8 cellular contexts compared by ENCODE assay signal in the genomic region with DNA sequence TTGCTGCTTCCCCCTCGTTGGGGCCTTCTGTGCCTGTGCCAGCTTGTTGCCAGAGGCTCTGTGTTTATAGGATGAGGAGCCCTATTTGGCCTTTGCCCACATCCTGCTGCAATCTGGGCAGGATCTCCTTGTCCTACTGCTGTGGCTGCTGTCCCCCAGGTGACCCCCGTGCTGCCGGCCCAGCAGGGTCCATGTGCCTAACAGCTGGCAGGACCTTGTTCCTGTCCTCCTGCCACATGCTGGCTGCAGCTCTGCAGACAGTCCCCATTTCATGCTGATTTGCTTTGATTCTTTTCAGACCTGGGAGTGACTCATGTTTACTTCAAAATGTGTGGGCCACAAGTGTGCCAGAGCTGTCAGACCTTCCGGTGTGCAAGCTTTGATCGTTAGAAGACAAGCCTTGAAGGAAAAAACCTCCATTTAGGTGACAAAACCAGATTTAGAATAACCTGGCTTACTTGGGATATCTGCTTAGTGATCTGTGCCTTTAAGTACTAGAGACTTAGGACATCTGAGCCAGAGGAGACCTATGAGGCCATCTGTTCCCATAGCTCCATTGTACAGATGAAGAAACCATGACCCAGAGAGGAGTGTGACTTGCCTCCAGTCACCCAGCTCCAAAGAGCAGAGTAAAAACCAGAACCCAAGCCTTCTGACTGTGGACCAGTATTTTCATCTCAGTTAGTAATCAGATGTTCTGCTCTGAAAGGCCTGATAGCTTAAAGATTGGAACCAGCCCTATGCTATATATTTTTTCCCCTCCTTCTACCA. TPM values are rescaled to one million over a fixed set of nuclear protein-coding genes. Genes with fewer than 3 reads are reported as not detected.
DNase-seq lines count a peak whose midpoint lies in the region; ATAC-seq and TF ChIP-seq lines count a peak whose summit lies in the region.

No MANE protein-coding gene starts in this region.

- peaks cover 24% of the 10 kb centered on the region for H3K4me1 Mint-ChIP-seq in stimulated activated effector memory CD8-positive, alpha-beta T cell treated with anti-CD3 and anti-CD28 coated beads, Interleukin-12 subunit alpha, Interleukin-12 subunit beta, amount 100 ng/mL, for 72 hours

- H3K36me3 Mint-ChIP-seq in stimulated activated effector memory CD8-positive, alpha-beta T cell treated with anti-CD3 and anti-CD28 coated beads, Interleukin-12 subunit alpha, Interleukin-12 subunit beta, amount 100 ng/mL, for 72 hours, result no peaks in the 10 kb centered on the region

- H3K9me3 ChIP-seq in MG63, result no peaks in the 10 kb centered on the region
- H3K9me3 ChIP-seq in left ventricle myocardium inferior (replicated peaks), result no peaks in the 10 kb centered on the region

- peak overlapping the region; percentile 58 for H3K27ac Mint-ChIP-seq in stimulated activated effector memory CD8-positive, alpha-beta T cell treated with anti-CD3 and anti-CD28 coated beads, Interleukin-12 subunit alpha, Interleukin-12 subunit beta, amount 100 ng/mL, for 72 hours

- peak overlapping the region; percentile 22 for H3K4me3 Mint-ChIP-seq in stimulated activated effector memory CD8-positive, alpha-beta T cell treated with anti-CD3 and anti-CD28 coated beads, Interleukin-12 subunit alpha, Interleukin-12 subunit beta, amount 100 ng/mL, for 72 hours

- DNase-seq in MG63 (peak; percentile 80), left ventricle myocardium inferior (no peak), NCI-H2029 treated with DMSO at 0.1 percent for 48 hours (lab: John Stamatoyannopoulos, UW) (no peak)
- peak; percentile 24 for DNase-seq in activated gamma-delta T cell treated with anti-CD3 and anti-CD28 coated beads, Interleukin-2, amount 50 U/mL, for 16 hours (ENCODE audit: low read depth)
- peak; percentile 15 to 58 for DNase-seq in stimulated activated effector memory CD8-positive, alpha-beta T cell treated with anti-CD3 and anti-CD28 coated beads, Interleukin-12 subunit alpha, Interleukin-12 subunit beta, amount 100 ng/mL, for 72 hours (ENCODE audit: low spot score in 2 of 2)

- peak; percentile 94 for ATAC-seq in stimulated activated effector memory CD8-positive, alpha-beta T cell treated with anti-CD3 and anti-CD28 coated beads, Interleukin-12 subunit alpha, Interleukin-12 subunit beta, amount 100 ng/mL, for 72 hours
- ATAC-seq in GM21528 (IDR thresholded peaks at IDR 0.05; ENCODE audit: low FRiP score, unreplicated experiment) (no peak), HG03460 (IDR thresholded peaks at IDR 0.05; ENCODE audit: unreplicated experiment) (no peak), HG02840 (IDR thresholded peaks at IDR 0.05; ENCODE audit: low FRiP score, unreplicated experiment) (no peak)

- no peaks in the 10 kb centered on the region for H3K27me3 ChIP-seq in MG63
- no peaks in the 10 kb centered on the region for H3K27me3 ChIP-seq in left ventricle myocardium inferior (ENCODE audit: low read depth)

- TF ChIP-seq CTCF in left ventricle myocardium inferior (IDR thresholded peaks at IDR 0.05; ENCODE audit: borderline replicate concordance), result no peak

- H3K27ac ChIP-seq in left ventricle myocardium inferior (replicated peaks), result peak overlapping the region; percentile 47

- H3K4me3 ChIP-seq in MG63, result no peak overlapping the region
- no peak overlapping the region for H3K4me3 ChIP-seq in left ventricle myocardium inferior

- H3K9me3 Mint-ChIP-seq in stimulated activated effector memory CD8-positive, alpha-beta T cell treated with anti-CD3 and anti-CD28 coated beads, Interleukin-12 subunit alpha, Interleukin-12 subunit beta, amount 100 ng/mL, for 72 hours, result no peaks in the 10 kb centered on the region

- intact Hi-C loops in left ventricle myocardium inferior (cut with micrococcal nuclease), result no loop called here

- peaks cover 83% of the 10 kb centered on the region for H3K4me1 ChIP-seq in left ventricle myocardium inferior

- H3K36me3 ChIP-seq in MG63, result peaks cover 98% of the 10 kb centered on the region
- H3K36me3 ChIP-seq in left ventricle myocardium inferior, result no peaks in the 10 kb centered on the region

RNA-seq across cellular contexts. Expression of a gene that starts 11.1 kb away (rescaled TPM):
- 3.7 and 5.0 TPM in 2 replicates for total RNA-seq in MG63 (2014; rRNA removed; shearing (Covaris generic); ENCODE audit: low replicate concordance)
- 14.3 TPM for total RNA-seq in left ventricle myocardium inferior

Comparison
In these comparisons a context has a peak if more than half of its experiments do, and no peak if none do; other contexts are left out.
1. DNase-seq: peak in MG63 (single experiment), activated gamma-delta T cell treated with anti-CD3 and anti-CD28 coated beads, Interleukin-2, amount 50 U/mL, for 16 hours (single experiment) and stimulated activated effector memory CD8-positive, alpha-beta T cell treated with anti-CD3 and anti-CD28 coated beads, Interleukin-12 subunit alpha, Interleukin-12 subunit beta, amount 100 ng/mL, for 72 hours (2 of 2); none in left ventricle myocardium inferior (single experiment) and NCI-H2029 treated with DMSO at 0.1 percent for 48 hours (single experiment).